Comparison of ENCODE assay signal across 1 cellular context in the genomic region with DNA sequence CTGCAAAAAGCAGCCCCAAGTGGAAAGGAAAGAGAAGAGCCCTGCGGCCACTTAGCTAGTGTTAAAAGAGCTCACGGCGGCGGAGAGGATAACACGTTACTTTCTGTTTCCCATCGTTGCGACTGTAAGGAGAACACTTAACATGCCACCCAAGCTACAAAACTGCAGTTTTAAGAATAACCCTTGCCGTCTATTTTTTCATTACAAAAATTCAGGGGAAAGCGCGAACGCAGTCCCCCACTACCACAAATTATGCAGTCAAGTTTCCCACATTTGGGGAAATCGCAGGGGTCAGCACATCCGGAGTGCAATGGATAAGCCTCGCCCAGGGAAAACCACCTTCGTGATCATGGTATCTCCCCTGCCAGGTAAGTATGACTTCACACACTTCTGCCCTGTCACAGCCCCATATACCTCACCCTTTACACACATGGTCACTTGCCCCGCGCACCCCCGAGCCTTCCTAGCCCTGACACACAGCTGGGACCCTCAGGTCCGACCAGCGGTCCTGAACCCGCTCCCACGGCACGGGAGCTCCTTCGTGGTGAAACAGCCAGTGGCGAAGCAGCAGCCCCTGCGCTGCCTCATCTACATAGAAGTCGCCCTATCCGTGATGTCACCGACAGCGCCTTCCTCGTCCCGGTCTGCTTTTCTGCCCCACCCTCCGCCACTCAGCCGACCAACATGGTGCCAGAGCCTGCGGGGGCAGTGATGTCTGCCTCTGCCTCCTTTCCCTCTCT.
A peak's percentile ranks its signal among the peaks of the same experiment; 100 is the strongest.
TF ChIP-seq lines count a peak whose summit lies in the region.
"Not testable (repeated sequence)": the region's sequence is repeated elsewhere in the genome, so short reads cannot be mapped to it uniquely, and the experiment has no call there.

No MANE protein-coding gene starts in this region.

TF ChIP-seq in K562, 482 proteins besides CTCF, POLR2A, EP300 and RAD21 (continued from another document and continues in another):
- TF ChIP-seq GABPB2 (CRISPR knock-in tag; conservative IDR thresholded peaks at IDR 0.05), result peak; percentile 93
- TF ChIP-seq RB1 (IDR thresholded peaks at IDR 0.05; ENCODE audit: low read depth), result peak; percentile 56; the same call in 1 of the 2 replicates
- TF ChIP-seq, protein P1, sequence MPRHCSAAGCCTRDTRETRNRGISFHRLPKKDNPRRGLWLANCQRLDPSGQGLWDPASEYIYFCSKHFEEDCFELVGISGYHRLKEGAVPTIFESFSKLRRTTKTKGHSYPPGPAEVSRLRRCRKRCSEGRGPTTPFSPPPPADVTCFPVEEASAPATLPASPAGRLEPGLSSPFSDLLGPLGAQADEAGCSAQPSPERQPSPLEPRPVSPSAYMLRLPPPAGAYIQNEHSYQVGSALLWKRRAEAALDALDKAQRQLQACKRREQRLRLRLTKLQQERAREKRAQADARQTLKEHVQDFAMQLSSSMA (CRISPR knock-in tag; IDR thresholded peaks at IDR 0.05), result peak; percentile 91; the same call in 1 of the 2 replicates
- TF ChIP-seq JUN (IDR thresholded peaks at IDR 0.05; ENCODE audit: borderline replicate concordance, low read depth, low read length), result 0 out of 2 replicates have a peak, but pooled peaks have one; percentile 70
- TF ChIP-seq JUN (CRISPR knock-in tag; IDR thresholded peaks at IDR 0.05; ENCODE audit: borderline replicate concordance); TEAD4 (CRISPR knock-in tag; IDR thresholded peaks at IDR 0.05; ENCODE audit: borderline replicate concordance); CEBPG (tag; conservative IDR thresholded peaks at IDR 0.05 in 1 of 2, IDR thresholded peaks at IDR 0.05 in 1 of 2); NR2C1 (IDR thresholded peaks at IDR 0.05); ATF1 (CRISPR knock-in tag; IDR thresholded peaks at IDR 0.05): not testable (repeated sequence)
- peak; percentile 100 for TF ChIP-seq POLR2B (IDR thresholded peaks at IDR 0.05; ENCODE audit: low read depth, partially characterized antibody)
- TF ChIP-seq FOSL1 (tag; conservative IDR thresholded peaks at IDR 0.05), result peak; percentile 37; the same call in 1 of the 2 replicates
- TF ChIP-seq ZNF76 (CRISPR knock-in tag; IDR thresholded peaks at IDR 0.05; ENCODE audit: borderline replicate concordance), result 0 out of 2 replicates have a peak, but pooled peaks have one; percentile 12
- TF ChIP-seq, protein P2, sequence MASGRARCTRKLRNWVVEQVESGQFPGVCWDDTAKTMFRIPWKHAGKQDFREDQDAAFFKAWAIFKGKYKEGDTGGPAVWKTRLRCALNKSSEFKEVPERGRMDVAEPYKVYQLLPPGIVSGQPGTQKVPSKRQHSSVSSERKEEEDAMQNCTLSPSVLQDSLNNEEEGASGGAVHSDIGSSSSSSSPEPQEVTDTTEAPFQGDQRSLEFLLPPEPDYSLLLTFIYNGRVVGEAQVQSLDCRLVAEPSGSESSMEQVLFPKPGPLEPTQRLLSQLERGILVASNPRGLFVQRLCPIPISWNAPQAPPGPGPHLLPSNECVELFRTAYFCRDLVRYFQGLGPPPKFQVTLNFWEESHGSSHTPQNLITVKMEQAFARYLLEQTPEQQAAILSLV (tag; IDR thresholded peaks at IDR 0.05), result 0 out of 2 replicates have a peak, but pooled peaks have one; percentile 18
- 0 out of 2 replicates have a peak, but pooled peaks have one; percentile 26 for TF ChIP-seq CREM (IDR thresholded peaks at IDR 0.05; ENCODE audit: low read depth)
- peak; percentile 76; the same call in 1 of the 2 replicates for TF ChIP-seq ZNF57 (CRISPR knock-in tag; IDR thresholded peaks at IDR 0.05)
- peak; percentile 94 for TF ChIP-seq ZNF445 (CRISPR knock-in tag; IDR thresholded peaks at IDR 0.05; ENCODE audit: low read depth)
- TF ChIP-seq ZFP1 (CRISPR knock-in tag; IDR thresholded peaks at IDR 0.05), result peak; percentile 57; the same call in 1 of the 2 replicates
- peak; percentile 100 for TF ChIP-seq SUPT5H (IDR thresholded peaks at IDR 0.05)
- TF ChIP-seq ZNF316 (IDR thresholded peaks at IDR 0.05), result peak; percentile 98
- TF ChIP-seq SIX5 (IDR thresholded peaks at IDR 0.05; ENCODE audit: borderline replicate concordance in 1 of 2, insufficient read depth in 1 of 2, low read depth in 1 of 2, low read length in 2 of 2), result peak in 1 of 2 experiments; percentile 10; a peak in 1 of 4 replicates
- TF ChIP-seq ZNF780A (CRISPR knock-in tag; IDR thresholded peaks at IDR 0.05), result peak; percentile 93
- peak; percentile 43 for TF ChIP-seq NFE2 (IDR thresholded peaks at IDR 0.05; ENCODE audit: low read depth)
- peak; percentile 93 for TF ChIP-seq NBN (IDR thresholded peaks at IDR 0.05; ENCODE audit: low read depth)
- TF ChIP-seq TEAD4 (IDR thresholded peaks at IDR 0.05; ENCODE audit: low read length), result peak; percentile 79
- peak; percentile 77 to 97; a peak in 2 of 4 replicates for TF ChIP-seq SIN3A (IDR thresholded peaks at IDR 0.05; ENCODE audit: borderline replicate concordance in 2 of 2, control insufficient read depth in 1 of 2, low read depth in 2 of 2, low read length in 2 of 2)
- peak; percentile 67; the same call in 1 of the 2 replicates for TF ChIP-seq CEBPG (CRISPR knock-in tag; IDR thresholded peaks at IDR 0.05)
- TF ChIP-seq, protein P3, sequence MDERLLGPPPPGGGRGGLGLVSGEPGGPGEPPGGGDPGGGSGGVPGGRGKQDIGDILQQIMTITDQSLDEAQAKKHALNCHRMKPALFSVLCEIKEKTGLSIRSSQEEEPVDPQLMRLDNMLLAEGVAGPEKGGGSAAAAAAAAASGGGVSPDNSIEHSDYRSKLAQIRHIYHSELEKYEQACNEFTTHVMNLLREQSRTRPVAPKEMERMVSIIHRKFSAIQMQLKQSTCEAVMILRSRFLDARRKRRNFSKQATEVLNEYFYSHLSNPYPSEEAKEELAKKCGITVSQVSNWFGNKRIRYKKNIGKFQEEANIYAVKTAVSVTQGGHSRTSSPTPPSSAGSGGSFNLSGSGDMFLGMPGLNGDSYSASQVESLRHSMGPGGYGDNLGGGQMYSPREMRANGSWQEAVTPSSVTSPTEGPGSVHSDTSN (CRISPR knock-in tag; IDR thresholded peaks at IDR 0.05; ENCODE audit: low read depth), result not testable (repeated sequence)
- TF ChIP-seq, protein P3 (tag; conservative IDR thresholded peaks at IDR 0.05; ENCODE audit: low read depth), result peak; percentile 29; the same call in 1 of the 2 replicates
- peak; percentile 63; the same call in 1 of the 2 replicates for TF ChIP-seq ETV5 (CRISPR knock-in tag; IDR thresholded peaks at IDR 0.05; ENCODE audit: low read depth)
- TF ChIP-seq ZNF384 (IDR thresholded peaks at IDR 0.05; ENCODE audit: low read depth, low read length), result peak; percentile 58; the same call in 1 of the 2 replicates
- TF ChIP-seq ZBTB7A (IDR thresholded peaks at IDR 0.05; ENCODE audit: borderline replicate concordance, control insufficient read depth, low read depth, low read length), result peak; percentile 90
- TF ChIP-seq, protein P4, sequence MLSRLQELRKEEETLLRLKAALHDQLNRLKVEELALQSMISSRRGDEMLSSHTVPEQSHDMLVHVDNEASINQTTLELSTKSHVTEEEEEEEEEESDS (CRISPR knock-in tag; IDR thresholded peaks at IDR 0.05), result peak; percentile 88
- TF ChIP-seq LEF1 (IDR thresholded peaks at IDR 0.05), result peak; percentile 69; the same call in 1 of the 2 replicates
- peak; percentile 91 for TF ChIP-seq TCF7 (IDR thresholded peaks at IDR 0.05; ENCODE audit: borderline replicate concordance)
- TF ChIP-seq NR2C1 (tag; IDR thresholded peaks at IDR 0.05), result peak; percentile 63
- peak; percentile 99 for TF ChIP-seq ARHGAP35 (IDR thresholded peaks at IDR 0.05; ENCODE audit: partially characterized antibody)
- peak; percentile 72 for TF ChIP-seq ATF1 (tag; IDR thresholded peaks at IDR 0.05)
- TF ChIP-seq CTBP1 (IDR thresholded peaks at IDR 0.05; ENCODE audit: borderline replicate concordance), result peak; percentile 84
- TF ChIP-seq, protein P5, sequence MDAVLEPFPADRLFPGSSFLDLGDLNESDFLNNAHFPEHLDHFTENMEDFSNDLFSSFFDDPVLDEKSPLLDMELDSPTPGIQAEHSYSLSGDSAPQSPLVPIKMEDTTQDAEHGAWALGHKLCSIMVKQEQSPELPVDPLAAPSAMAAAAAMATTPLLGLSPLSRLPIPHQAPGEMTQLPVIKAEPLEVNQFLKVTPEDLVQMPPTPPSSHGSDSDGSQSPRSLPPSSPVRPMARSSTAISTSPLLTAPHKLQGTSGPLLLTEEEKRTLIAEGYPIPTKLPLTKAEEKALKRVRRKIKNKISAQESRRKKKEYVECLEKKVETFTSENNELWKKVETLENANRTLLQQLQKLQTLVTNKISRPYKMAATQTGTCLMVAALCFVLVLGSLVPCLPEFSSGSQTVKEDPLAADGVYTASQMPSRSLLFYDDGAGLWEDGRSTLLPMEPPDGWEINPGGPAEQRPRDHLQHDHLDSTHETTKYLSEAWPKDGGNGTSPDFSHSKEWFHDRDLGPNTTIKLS (IDR thresholded peaks at IDR 0.05; ENCODE audit: borderline replicate concordance, low read depth), result peak; percentile 71
- TF ChIP-seq, protein P6, sequence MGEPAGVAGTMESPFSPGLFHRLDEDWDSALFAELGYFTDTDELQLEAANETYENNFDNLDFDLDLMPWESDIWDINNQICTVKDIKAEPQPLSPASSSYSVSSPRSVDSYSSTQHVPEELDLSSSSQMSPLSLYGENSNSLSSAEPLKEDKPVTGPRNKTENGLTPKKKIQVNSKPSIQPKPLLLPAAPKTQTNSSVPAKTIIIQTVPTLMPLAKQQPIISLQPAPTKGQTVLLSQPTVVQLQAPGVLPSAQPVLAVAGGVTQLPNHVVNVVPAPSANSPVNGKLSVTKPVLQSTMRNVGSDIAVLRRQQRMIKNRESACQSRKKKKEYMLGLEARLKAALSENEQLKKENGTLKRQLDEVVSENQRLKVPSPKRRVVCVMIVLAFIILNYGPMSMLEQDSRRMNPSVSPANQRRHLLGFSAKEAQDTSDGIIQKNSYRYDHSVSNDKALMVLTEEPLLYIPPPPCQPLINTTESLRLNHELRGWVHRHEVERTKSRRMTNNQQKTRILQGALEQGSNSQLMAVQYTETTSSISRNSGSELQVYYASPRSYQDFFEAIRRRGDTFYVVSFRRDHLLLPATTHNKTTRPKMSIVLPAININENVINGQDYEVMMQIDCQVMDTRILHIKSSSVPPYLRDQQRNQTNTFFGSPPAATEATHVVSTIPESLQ (CRISPR knock-in tag; IDR thresholded peaks at IDR 0.05), result 0 out of 2 replicates have a peak, but pooled peaks have one; percentile 22
- 0 out of 2 replicates have a peak, but pooled peaks have one; percentile 29 for TF ChIP-seq PHTF2 (CRISPR knock-in tag; IDR thresholded peaks at IDR 0.05)
- TF ChIP-seq THRAP3 (IDR thresholded peaks at IDR 0.05; ENCODE audit: borderline replicate concordance), result peak; percentile 89
- TF ChIP-seq RNF2 (IDR thresholded peaks at IDR 0.05), result peak; percentile 99
- TF ChIP-seq, protein P7, sequence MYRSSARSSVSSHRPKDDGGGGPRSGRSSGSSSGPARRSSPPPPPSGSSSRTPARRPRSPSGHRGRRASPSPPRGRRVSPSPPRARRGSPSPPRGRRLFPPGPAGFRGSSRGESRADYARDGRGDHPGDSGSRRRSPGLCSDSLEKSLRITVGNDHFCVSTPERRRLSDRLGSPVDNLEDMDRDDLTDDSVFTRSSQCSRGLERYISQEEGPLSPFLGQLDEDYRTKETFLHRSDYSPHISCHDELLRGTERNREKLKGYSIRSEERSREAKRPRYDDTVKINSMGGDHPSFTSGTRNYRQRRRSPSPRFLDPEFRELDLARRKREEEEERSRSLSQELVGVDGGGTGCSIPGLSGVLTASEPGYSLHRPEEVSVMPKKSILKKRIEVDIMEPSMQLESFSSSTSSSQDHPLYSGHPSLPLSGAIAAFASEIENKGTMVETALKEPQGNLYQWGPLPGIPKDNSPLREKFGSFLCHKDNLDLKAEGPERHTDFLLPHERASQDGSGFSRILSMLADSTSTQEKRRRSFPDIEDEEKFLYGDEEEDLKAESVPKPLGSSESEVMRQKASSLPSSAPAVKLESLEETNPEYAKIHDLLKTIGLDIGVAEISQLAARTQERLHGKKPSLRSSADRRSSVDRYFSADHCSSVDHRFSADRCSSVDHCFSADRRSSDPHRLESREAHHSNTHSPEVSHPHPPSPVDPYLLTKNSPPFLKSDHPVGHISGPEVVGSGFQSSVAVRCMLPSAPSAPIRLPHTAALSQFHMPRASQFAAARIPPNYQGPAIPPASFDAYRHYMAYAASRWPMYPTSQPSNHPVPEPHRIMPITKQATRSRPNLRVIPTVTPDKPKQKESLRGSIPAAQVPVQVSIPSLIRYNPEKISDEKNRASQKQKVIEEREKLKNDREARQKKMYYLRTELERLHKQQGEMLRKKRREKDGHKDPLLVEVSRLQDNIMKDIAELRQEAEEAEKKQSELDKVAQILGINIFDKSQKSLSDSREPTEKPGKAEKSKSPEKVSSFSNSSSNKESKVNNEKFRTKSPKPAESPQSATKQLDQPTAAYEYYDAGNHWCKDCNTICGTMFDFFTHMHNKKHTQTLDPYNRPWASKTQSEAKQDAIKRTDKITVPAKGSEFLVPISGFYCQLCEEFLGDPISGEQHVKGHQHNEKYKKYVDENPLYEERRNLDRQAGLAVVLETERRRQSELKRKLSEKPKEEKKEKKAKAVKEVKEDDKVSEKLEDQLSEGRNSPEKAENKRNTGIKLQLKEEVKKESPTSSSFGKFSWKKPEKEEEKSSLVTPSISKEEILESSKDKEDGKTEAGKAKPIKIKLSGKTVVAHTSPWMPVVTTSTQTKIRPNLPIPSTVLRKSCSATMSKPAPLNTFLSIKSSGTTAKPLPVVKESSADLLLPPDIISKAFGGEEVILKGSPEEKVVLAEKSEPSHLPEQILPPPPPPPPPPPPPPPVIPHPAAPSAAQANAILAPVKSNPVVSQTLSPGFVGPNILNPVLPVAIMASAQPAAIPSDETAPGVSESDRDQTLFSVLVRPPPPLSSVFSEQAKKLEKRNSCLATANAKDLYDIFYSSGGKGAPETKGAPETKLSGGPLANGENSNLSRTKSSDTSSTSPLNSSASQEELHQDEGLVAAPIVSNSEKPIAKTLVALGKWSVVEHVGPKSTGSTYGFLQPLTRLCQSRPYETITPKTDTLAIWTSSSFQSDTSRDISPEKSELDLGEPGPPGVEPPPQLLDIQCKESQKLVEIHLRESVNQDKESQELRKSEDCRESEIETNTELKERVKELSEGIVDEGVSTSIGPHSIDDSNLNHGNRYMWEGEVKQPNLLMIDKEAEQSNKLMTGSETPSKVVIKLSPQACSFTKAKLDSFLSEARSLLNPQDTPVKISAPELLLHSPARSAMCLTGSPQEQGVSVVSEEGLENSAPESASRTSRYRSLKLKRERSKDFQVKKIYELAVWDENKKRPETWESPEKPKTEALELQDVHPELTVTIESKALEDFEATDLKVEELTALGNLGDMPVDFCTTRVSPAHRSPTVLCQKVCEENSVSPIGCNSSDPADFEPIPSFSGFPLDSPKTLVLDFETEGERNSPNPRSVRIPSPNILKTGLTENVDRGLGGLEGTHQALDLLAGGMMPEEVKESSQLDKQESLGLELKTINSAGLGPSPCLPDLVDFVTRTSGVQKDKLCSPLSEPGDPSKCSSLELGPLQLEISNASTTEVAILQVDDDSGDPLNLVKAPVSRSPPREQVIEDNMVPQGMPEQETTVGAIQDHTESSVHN (IDR thresholded peaks at IDR 0.05; ENCODE audit: borderline replicate concordance in 1 of 2, low read depth in 1 of 2), result peak in 1 of 2 experiments; percentile 98; a peak in 2 of 4 replicates
- TF ChIP-seq RHOXF2B (CRISPR knock-in tag; conservative IDR thresholded peaks at IDR 0.05), result peak; percentile 92
- TF ChIP-seq BCOR (IDR thresholded peaks at IDR 0.05), result peak; percentile 79
- TF ChIP-seq BACH1 (tag; IDR thresholded peaks at IDR 0.05), result 0 out of 2 replicates have a peak, but pooled peaks have one; percentile 20
